8 cellular contexts compared by ENCODE assay signal in genomic region chrX:37926700-37927099, GRCh38.
A peak's percentile ranks its signal among the peaks of the same experiment; 100 is the strongest.
DNase-seq lines count a peak whose midpoint lies in the region; ATAC-seq, FAIRE-seq and TF ChIP-seq lines count a peak whose summit lies in the region.

No MANE protein-coding gene starts in this region.

- no peaks in the 10 kb centered on the region for H3K27me3 ChIP-seq in liver (ENCODE audit: control insufficient read depth in 4 of 4, insufficient read depth in 4 of 4, low read length in 3 of 4)

- H3K36me3 ChIP-seq in liver (ENCODE audit: control insufficient read depth in 4 of 4, insufficient read depth in 3 of 4, low read depth in 1 of 4, low read length in 3 of 4) = no peaks in the 10 kb centered on the region

- peaks cover 0 to 6% (median 0%) of the 10 kb centered on the region in 5 experiments for H3K9me3 Mint-ChIP-seq in brain

- H3K4me2 ChIP-seq in A549 = no peak overlapping the region

- DNase-seq in A549 (ENCODE audit: low read depth in 1 of 2, low spot score in 1 of 2) = peak; percentile 2 to 25
- no peak for DNase-seq in GM13977 (ENCODE audit: low spot score)
- DNase-seq in NCI-H2107 treated with DMSO at 0.1 percent for 48 hours (lab: John Stamatoyannopoulos, UW; ENCODE audit: unreplicated experiment) = peak; percentile 68
- DNase-seq in substantia nigra (lab: John Stamatoyannopoulos, UW) = no peak
- no peak for DNase-seq in T-helper 9 cell
- DNase-seq in lower leg skin (ENCODE audit: low spot score in 2 of 2) = no peak

- no peak for FAIRE-seq in A549 (lab: Jason Lieb, UNC)

- H3K4me1 Mint-ChIP-seq in brain = no peaks in the 10 kb centered on the region

- no peaks in the 10 kb centered on the region for H3K27me3 Mint-ChIP-seq in brain

- TF ChIP-seq POLR2A in A549 (IDR thresholded peaks at IDR 0.05; ENCODE audit: low read length) = no peak
- no peak for TF ChIP-seq POLR2A in lower leg skin (IDR thresholded peaks at IDR 0.05)

- in situ Hi-C loops in GM13977 (cut with MboI; ENCODE audit: low pct_unique_long_range_greater_than_20kb, low sequenced_read_pairs, unreplicated experiment) = no loop called here

- H3K4me1 ChIP-seq in A549 (0 out of 3 replicates have a peak, but pooled peaks cover 3% of the 10 kb centered on the region), liver (ENCODE audit: control insufficient read depth in 4 of 4, insufficient read depth in 4 of 4, low read length in 3 of 4) (no peaks in the 10 kb centered on the region)

- TF ChIP-seq RAD21 in A549 (conservative IDR thresholded peaks at IDR 0.05 in 1 of 2, IDR thresholded peaks at IDR 0.05 in 1 of 2) = peak; percentile 51 to 61
- peak; percentile 82 to 85 for TF ChIP-seq RAD21 in liver (IDR thresholded peaks at IDR 0.05)

- intact Hi-C loops in lower leg skin (cut with DNase I; ENCODE audit: low total_unique reads) = no loop called here

- H3K9me3 ChIP-seq in A549 (no peaks in the 10 kb centered on the region), liver (ENCODE audit: control insufficient read depth in 4 of 4, low read length in 3 of 4) (peaks cover 0 to 3% (median 0%) of the 10 kb centered on the region in 4 donors)

- 0% methylated on average over 2 of the region's 2 CpGs for WGBS in A549 (ENCODE audit: missing lambda C conversion rate)
- WGBS in liver = 3% methylated on average over 2 of the region's 2 CpGs
- WGBS in lower leg skin, 2 donors = 2 to 12% methylated on average over 2 of the region's 2 CpGs

- TF ChIP-seq CTCF in A549 (IDR thresholded peaks at IDR 0.05) (peak; percentile 40), GM13977 (IDR thresholded peaks at IDR 0.05; ENCODE audit: extremely low read depth, insufficient read depth, missing control alignments) (peak; percentile 49), brain (conservative IDR thresholded peaks at IDR 0.05) (peak; percentile 52 to 56), liver (IDR thresholded peaks at IDR 0.05; ENCODE audit: low read depth, low read length, missing input control) (peak; percentile 57), lower leg skin (IDR thresholded peaks at IDR 0.05) (no peak)

- CTCF ChIA-PET in A549 (lab: Yijun Ruan, JAX) = interaction anchor here (0.6 to 3.8 kb wide), 13 partner anchors 13 to 471 kb away, joined by 3 to 32 read pairs (median 4); partner anchors contain the start of gene RPGR

- ATAC-seq in A549 = peak in 1 of 2 experiments; percentile 68; a peak in 2 of 6 replicates

- H3K27ac ChIP-seq in A549 = no peak overlapping the region
- no peak overlapping the region for H3K27ac ChIP-seq in liver (ENCODE audit: low read depth in 1 of 2, low read length in 2 of 2)
- H3K27ac ChIP-seq in substantia nigra (ENCODE audit: low read depth, low read length, poor library complexity, severe bottlenecking) = no peak overlapping the region

- POLR2A ChIA-PET in A549 (lab: Yijun Ruan, JAX) = no interaction called here

- H3K4me3 Mint-ChIP-seq in brain = no peak overlapping the region

- H3K9ac ChIP-seq in liver (ENCODE audit: low read depth in 1 of 2, low read length in 2 of 2) = no peak overlapping the region

- no peak overlapping the region for H3K4me3 ChIP-seq in A549
- H3K4me3 ChIP-seq in liver (ENCODE audit: low read depth in 1 of 3, low read length in 3 of 3) = no peak overlapping the region
- no peak overlapping the region for H3K4me3 ChIP-seq in lower leg skin (ENCODE audit: low read depth, poor library complexity, severe bottlenecking)

- TF ChIP-seq EP300 in A549 (IDR thresholded peaks at IDR 0.05) = no peak

- H3K36me3 Mint-ChIP-seq in brain = no peaks in the 10 kb centered on the region

- no peak overlapping the region for H3K27ac Mint-ChIP-seq in brain

TF ChIP-seq in A549, 52 proteins besides CTCF, POLR2A, EP300 and RAD21:
- TF ChIP-seq NFE2L2 (conservative IDR thresholded peaks at IDR 0.05; ENCODE audit: low read length) (no peak), SMC3 (IDR thresholded peaks at IDR 0.05) (peak; percentile 49)

TF ChIP-seq in liver, 16 proteins besides CTCF, POLR2A, EP300 and RAD21:
- TF ChIP-seq ATF3 (IDR thresholded peaks at IDR 0.05) (no peak), JUND (IDR thresholded peaks at IDR 0.05) (no peak), SP1 (IDR thresholded peaks at IDR 0.05) (no peak), HNF4A (conservative IDR thresholded peaks at IDR 0.05) (no peak), REST (IDR thresholded peaks at IDR 0.05) (no peak), ZBTB33 (IDR thresholded peaks at IDR 0.05) (no peak), HNF4G (IDR thresholded peaks at IDR 0.05) (no peak), YY1 (IDR thresholded peaks at IDR 0.05) (no peak), GABPA (IDR thresholded peaks at IDR 0.05 in 1 of 2, conservative IDR thresholded peaks at IDR 0.05 in 1 of 2) (no peak), RXRA (IDR thresholded peaks at IDR 0.05) (no peak), MAX (IDR thresholded peaks at IDR 0.05) (no peak), FOXA1 (IDR thresholded peaks at IDR 0.05) (no peak), FOXA2 (IDR thresholded peaks at IDR 0.05) (no peak)

Comparison
In these comparisons a context has a peak if more than half of its experiments do, and no peak if none do; other contexts are left out.
1. DNase-seq: peak in A549 (2 of 2) and NCI-H2107 treated with DMSO at 0.1 percent for 48 hours (single experiment); none in GM13977 (single experiment), substantia nigra (0 of 49), T-helper 9 cell (single experiment) and lower leg skin (0 of 2).
2. CTCF ChIP-seq: peak in A549 (single experiment), GM13977 (single experiment), brain (2 of 2) and liver (single experiment); none in lower leg skin (0 of 3).